In the genomic region with DNA sequence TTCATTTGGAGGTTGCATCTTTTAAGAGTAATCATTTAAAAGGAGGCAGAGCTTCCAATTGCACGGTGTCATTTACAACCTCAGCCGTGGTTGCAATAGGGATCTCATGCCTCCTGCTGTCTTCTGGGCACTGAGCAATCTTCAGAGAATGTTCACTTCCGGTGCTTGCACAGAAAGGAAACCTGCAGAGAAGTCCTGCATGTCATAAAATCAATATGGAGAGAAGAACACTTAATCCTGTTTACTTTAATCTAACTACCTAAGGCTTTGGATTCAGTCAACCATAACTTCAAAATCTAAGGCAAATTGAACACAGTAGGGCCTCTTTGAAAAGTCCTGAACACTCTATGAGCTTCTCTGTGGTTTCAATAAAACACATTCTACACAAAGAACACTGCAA, we compare ENCODE assay signal across 8 cellular contexts. TPM values are rescaled to one million over a fixed set of nuclear protein-coding genes. Genes with fewer than 3 reads are reported as not detected.
A peak's percentile ranks its signal among the peaks of the same experiment; 100 is the strongest.
DNase-seq lines count a peak whose midpoint lies in the region; ATAC-seq and TF ChIP-seq lines count a peak whose summit lies in the region.

No MANE protein-coding gene starts in this region.

- H2AFZ ChIP-seq in GM23338, result no peak overlapping the region

- TF ChIP-seq CTCF in fibroblast of villous mesenchyme (IDR thresholded peaks at IDR 0.05; ENCODE audit: insufficient read depth, low read depth, low read length) (peak; percentile 23), GM23338 (conservative IDR thresholded peaks at IDR 0.05; ENCODE audit: low read depth in 2 of 2) (0 out of 4 replicates have a peak, but pooled peaks of 1 of the 2 experiments have one; percentile 1)

- H3K4me3 Mint-ChIP-seq in GM23338, result no peak overlapping the region

- ATAC-seq in HG03108 (IDR thresholded peaks at IDR 0.05; ENCODE audit: unreplicated experiment) (peak; percentile 58), GM23338 (no peak)

- no peaks in the 10 kb centered on the region for H3K36me3 ChIP-seq in GM23338 (ENCODE audit: insufficient read depth)

- no peaks in the 10 kb centered on the region for H3K27me3 ChIP-seq in GM23338 (ENCODE audit: insufficient read depth)

- H3K27ac Mint-ChIP-seq in GM23338, result no peak overlapping the region

- H3K79me2 ChIP-seq in GM23338 (replicated peaks; ENCODE audit: insufficient read depth), result no peaks in the 10 kb centered on the region

- H3K9me3 Mint-ChIP-seq in GM23338, result no peaks in the 10 kb centered on the region

- no peak overlapping the region for H3K27ac ChIP-seq in GM23338 (ENCODE audit: low read depth)

- no peaks in the 10 kb centered on the region for H3K36me3 Mint-ChIP-seq in GM23338 (ENCODE audit: low read depth)

- DNase-seq in COR-L47 (lab: John Stamatoyannopoulos, UW) (peak; percentile 75), NOMO-1 treated with dmso at 0.1 percent for 144 hours (lab: John Stamatoyannopoulos, UW; ENCODE audit: unreplicated experiment) (peak; percentile 43), fibroblast of villous mesenchyme (ENCODE audit: low read depth) (peak; percentile 86), GM23338 (ENCODE audit: low spot score) (no peak), activated T-cell treated with anti-CD3 and anti-CD28 coated beads for 4 hours (no peak), hypothalamus (lab: John Stamatoyannopoulos, UW) (no peak)
- DNase-seq in stimulated activated CD4-positive, alpha-beta T cell treated with anti-CD3 and anti-CD28 coated beads, Interleukin-4, amount 100 ng/mL, for 24 hours, result no peak

- H3K4me3 ChIP-seq in fibroblast of villous mesenchyme (ENCODE audit: low read depth, low read length) (no peak overlapping the region), GM23338 (no peak overlapping the region)

- H3K4me1 Mint-ChIP-seq in GM23338, result peaks cover 9% of the 10 kb centered on the region

- H3K4me2 ChIP-seq in GM23338, result no peak overlapping the region

- no peaks in the 10 kb centered on the region for H3K9me2 ChIP-seq in GM23338 (ENCODE audit: insufficient read depth)

- no peaks in the 10 kb centered on the region for H3K27me3 Mint-ChIP-seq in GM23338 (ENCODE audit: insufficient read depth, low read depth, poor library complexity)

- H3F3A ChIP-seq in GM23338 (replicated peaks; ENCODE audit: low read depth), result no peaks in the 10 kb centered on the region

- no peaks in the 10 kb centered on the region for H4K20me1 ChIP-seq in GM23338 (replicated peaks; ENCODE audit: insufficient read depth)

- H3K4me1 ChIP-seq in GM23338 (ENCODE audit: insufficient read depth), result no peaks in the 10 kb centered on the region

TF ChIP-seq in GM23338, 12 proteins besides CTCF, POLR2A, EP300 and RAD21:
- TF ChIP-seq, protein P1, sequence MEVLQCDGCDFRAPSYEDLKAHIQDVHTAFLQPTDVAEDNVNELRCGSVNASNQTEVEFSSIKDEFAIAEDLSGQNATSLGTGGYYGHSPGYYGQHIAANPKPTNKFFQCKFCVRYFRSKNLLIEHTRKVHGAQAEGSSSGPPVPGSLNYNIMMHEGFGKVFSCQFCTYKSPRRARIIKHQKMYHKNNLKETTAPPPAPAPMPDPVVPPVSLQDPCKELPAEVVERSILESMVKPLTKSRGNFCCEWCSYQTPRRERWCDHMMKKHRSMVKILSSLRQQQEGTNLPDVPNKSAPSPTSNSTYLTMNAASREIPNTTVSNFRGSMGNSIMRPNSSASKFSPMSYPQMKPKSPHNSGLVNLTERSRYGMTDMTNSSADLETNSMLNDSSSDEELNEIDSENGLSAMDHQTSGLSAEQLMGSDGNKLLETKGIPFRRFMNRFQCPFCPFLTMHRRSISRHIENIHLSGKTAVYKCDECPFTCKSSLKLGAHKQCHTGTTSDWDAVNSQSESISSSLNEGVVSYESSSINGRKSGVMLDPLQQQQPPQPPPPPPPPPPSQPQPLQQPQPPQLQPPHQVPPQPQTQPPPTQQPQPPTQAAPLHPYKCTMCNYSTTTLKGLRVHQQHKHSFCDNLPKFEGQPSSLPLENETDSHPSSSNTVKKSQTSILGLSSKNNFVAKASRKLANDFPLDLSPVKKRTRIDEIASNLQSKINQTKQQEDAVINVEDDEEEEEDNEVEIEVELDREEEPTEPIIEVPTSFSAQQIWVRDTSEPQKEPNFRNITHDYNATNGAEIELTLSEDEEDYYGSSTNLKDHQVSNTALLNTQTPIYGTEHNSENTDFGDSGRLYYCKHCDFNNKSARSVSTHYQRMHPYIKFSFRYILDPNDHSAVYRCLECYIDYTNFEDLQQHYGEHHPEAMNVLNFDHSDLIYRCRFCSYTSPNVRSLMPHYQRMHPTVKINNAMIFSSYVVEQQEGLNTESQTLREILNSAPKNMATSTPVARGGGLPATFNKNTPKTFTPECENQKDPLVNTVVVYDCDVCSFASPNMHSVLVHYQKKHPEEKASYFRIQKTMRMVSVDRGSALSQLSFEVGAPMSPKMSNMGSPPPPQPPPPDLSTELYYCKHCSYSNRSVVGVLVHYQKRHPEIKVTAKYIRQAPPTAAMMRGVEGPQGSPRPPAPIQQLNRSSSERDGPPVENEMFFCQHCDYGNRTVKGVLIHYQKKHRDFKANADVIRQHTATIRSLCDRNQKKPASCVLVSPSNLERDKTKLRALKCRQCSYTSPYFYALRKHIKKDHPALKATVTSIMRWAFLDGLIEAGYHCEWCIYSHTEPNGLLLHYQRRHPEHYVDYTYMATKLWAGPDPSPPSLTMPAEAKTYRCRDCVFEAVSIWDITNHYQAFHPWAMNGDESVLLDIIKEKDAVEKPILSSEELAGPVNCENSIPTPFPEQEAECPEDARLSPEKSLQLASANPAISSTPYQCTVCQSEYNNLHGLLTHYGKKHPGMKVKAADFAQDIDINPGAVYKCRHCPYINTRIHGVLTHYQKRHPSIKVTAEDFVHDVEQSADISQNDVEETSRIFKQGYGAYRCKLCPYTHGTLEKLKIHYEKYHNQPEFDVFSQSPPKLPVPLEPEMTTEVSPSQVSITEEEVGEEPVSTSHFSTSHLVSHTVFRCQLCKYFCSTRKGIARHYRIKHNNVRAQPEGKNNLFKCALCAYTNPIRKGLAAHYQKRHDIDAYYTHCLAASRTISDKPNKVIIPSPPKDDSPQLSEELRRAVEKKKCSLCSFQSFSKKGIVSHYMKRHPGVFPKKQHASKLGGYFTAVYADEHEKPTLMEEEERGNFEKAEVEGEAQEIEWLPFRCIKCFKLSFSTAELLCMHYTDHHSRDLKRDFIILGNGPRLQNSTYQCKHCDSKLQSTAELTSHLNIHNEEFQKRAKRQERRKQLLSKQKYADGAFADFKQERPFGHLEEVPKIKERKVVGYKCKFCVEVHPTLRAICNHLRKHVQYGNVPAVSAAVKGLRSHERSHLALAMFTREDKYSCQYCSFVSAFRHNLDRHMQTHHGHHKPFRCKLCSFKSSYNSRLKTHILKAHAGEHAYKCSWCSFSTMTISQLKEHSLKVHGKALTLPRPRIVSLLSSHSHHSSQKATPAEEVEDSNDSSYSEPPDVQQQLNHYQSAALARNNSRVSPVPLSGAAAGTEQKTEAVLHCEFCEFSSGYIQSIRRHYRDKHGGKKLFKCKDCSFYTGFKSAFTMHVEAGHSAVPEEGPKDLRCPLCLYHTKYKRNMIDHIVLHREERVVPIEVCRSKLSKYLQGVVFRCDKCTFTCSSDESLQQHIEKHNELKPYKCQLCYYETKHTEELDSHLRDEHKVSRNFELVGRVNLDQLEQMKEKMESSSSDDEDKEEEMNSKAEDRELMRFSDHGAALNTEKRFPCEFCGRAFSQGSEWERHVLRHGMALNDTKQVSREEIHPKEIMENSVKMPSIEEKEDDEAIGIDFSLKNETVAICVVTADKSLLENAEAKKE (CRISPR knock-in tag; IDR thresholded peaks at IDR 0.05), result no peak
- TF ChIP-seq CREB1 (CRISPR knock-in tag; IDR thresholded peaks at IDR 0.05; ENCODE audit: low read depth) (no peak), STAT1 (IDR thresholded peaks at IDR 0.05; ENCODE audit: unreplicated experiment) (no peak), ZNF331 (CRISPR knock-in tag; IDR thresholded peaks at IDR 0.05; ENCODE audit: low read depth) (no peak), EZH2phosphoT487 (IDR thresholded peaks at IDR 0.05; ENCODE audit: unreplicated experiment) (no peak)
- TF ChIP-seq, protein P2, sequence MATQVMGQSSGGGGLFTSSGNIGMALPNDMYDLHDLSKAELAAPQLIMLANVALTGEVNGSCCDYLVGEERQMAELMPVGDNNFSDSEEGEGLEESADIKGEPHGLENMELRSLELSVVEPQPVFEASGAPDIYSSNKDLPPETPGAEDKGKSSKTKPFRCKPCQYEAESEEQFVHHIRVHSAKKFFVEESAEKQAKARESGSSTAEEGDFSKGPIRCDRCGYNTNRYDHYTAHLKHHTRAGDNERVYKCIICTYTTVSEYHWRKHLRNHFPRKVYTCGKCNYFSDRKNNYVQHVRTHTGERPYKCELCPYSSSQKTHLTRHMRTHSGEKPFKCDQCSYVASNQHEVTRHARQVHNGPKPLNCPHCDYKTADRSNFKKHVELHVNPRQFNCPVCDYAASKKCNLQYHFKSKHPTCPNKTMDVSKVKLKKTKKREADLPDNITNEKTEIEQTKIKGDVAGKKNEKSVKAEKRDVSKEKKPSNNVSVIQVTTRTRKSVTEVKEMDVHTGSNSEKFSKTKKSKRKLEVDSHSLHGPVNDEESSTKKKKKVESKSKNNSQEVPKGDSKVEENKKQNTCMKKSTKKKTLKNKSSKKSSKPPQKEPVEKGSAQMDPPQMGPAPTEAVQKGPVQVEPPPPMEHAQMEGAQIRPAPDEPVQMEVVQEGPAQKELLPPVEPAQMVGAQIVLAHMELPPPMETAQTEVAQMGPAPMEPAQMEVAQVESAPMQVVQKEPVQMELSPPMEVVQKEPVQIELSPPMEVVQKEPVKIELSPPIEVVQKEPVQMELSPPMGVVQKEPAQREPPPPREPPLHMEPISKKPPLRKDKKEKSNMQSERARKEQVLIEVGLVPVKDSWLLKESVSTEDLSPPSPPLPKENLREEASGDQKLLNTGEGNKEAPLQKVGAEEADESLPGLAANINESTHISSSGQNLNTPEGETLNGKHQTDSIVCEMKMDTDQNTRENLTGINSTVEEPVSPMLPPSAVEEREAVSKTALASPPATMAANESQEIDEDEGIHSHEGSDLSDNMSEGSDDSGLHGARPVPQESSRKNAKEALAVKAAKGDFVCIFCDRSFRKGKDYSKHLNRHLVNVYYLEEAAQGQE (IDR thresholded peaks at IDR 0.05; ENCODE audit: unreplicated experiment), result no peak

RNA-seq across cellular contexts. Expression of a gene that starts 11.3 kb away (rescaled TPM):
- total RNA-seq in fibroblast of villous mesenchyme, result 1.9 and 2.2 TPM in 2 replicates
- 2.8 and 3.3 TPM in 2 replicates for total RNA-seq in GM23338 (2014; rRNA removed; shearing (Covaris generic))
- 2.3 and 2.9 TPM in 2 replicates for polyA plus RNA-seq in GM23338 (2016; fragmentation: Nextera tagmentation; extraction: Ambion mirVana)

Comparison
In these comparisons a context has a peak if more than half of its experiments do, and no peak if none do; other contexts are left out.
1. DNase-seq: peak in COR-L47 (single experiment), NOMO-1 treated with dmso at 0.1 percent for 144 hours (single experiment) and fibroblast of villous mesenchyme (single experiment); none in GM23338 (single experiment), activated T-cell treated with anti-CD3 and anti-CD28 coated beads for 4 hours (single experiment), stimulated activated CD4-positive, alpha-beta T cell treated with anti-CD3 and anti-CD28 coated beads, Interleukin-4, amount 100 ng/mL, for 24 hours (single experiment) and hypothalamus (0 of 51).